In genomic region chr12:76250256-76250655, GRCh38 we compare ENCODE assay signal across 12 cellular contexts.
"Had no signal": no experiment of that assay in that cellular context is flagged by ENCODE, and none has a peak within 500 bp of the region (broad histone marks: within the 10 kb centered on the region; RNA-seq: fewer than 3 reads in every experiment).

No MANE protein-coding gene starts in this region.

- H3K36me3 Mint-ChIP-seq: naive B cell had no signal

- H3K9me3 Mint-ChIP-seq: activated T-helper 1 cell treated with anti-CD3 and anti-CD28 coated beads, Interleukin-12 subunit alpha, Interleukin-12 subunit beta, Interleukin-2, Interleukin-4 antibody, amounts not matched to agents 30 ng/mL and 10 ng/mL and 1 ng/mL, durations not matched to agents 14 hours and 24 hours and 36 hours; naive B cell had no signal

- H3K9ac ChIP-seq: parathyroid adenoma had no signal

- FAIRE-seq: small intestine had no signal

- H3K36me3 ChIP-seq: colonic mucosa, lower lobe of right lung, tibial artery, vagina, WERI-Rb-1 had no signal

- H3K79me2 ChIP-seq: parathyroid adenoma had no signal

- DNase-seq: activated CD4-positive, alpha-beta T cell treated with anti-CD3 and anti-CD28 coated beads for 48 hours; activated naive CD4-positive, alpha-beta T cell treated with Interleukin-2 at 50 U/mL for 16 hours; colonic mucosa; hippocampal formation; lower lobe of right lung; naive B cell; small intestine; tibial artery; WERI-Rb-1 had no signal

- H3K4me1 Mint-ChIP-seq: naive B cell had no signal

- H2AFZ ChIP-seq: parathyroid adenoma had no signal

- H3K27ac ChIP-seq: colonic mucosa, lower lobe of right lung, parathyroid adenoma, tibial artery, vagina, WERI-Rb-1 had no signal

- H3K9me3 ChIP-seq: colonic mucosa, lower lobe of right lung, tibial artery, vagina had no signal

- H3K4me3 ChIP-seq: colonic mucosa, lower lobe of right lung, tibial artery, vagina had no signal

- H3K27ac Mint-ChIP-seq: activated T-helper 1 cell treated with anti-CD3 and anti-CD28 coated beads, Interleukin-12 subunit alpha, Interleukin-12 subunit beta, Interleukin-2, Interleukin-4 antibody, amounts not matched to agents 30 ng/mL and 10 ng/mL and 1 ng/mL, durations not matched to agents 14 hours and 24 hours and 36 hours; naive B cell had no signal

- H3K27me3 ChIP-seq: colonic mucosa, tibial artery, vagina had no signal

- H3K4me3 Mint-ChIP-seq: activated T-helper 1 cell treated with anti-CD3 and anti-CD28 coated beads, Interleukin-12 subunit alpha, Interleukin-12 subunit beta, Interleukin-2, Interleukin-4 antibody, amounts not matched to agents 30 ng/mL and 10 ng/mL and 1 ng/mL, durations not matched to agents 14 hours and 24 hours and 36 hours; naive B cell had no signal

- H3K4me1 ChIP-seq: colonic mucosa, lower lobe of right lung, parathyroid adenoma, tibial artery, vagina had no signal
